ENCODE assay signal across 21 cellular contexts in the genomic region with DNA sequence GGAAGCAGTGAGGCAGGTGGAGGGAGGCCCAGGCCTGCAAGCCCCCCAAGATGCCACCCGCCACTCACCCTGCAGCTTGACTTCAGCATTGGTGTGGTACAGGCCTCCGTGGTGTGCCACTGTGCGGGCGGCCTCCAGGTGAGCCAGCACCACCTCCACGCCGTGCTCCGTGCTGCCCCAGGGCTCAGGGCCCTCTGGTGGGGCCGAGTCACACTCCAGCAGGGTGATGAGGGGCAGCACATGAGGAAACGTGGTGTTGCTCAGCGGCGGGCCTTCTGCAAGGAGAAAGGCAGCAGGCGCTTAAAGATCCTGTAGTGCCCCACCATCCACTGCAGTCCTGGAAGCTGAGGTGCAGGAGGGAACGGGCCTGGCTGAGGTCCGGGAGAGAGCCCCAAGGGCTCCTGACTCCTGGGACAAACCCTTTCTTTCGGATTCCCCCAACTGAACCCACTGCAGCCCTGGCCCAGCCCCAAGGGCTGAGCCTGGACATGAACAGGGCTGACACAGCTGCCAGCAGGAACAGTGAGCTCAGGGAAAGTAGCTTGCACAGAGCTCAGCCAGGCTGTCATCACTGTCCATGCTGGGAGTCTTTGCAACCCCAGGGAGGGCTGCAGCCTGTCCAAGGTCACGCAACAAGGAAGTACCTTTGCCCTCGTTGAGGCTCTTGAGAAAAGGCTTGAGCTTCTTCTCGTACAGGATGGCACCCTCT. TPM values are rescaled to one million over a fixed set of nuclear protein-coding genes. Genes with fewer than 3 reads are reported as not detected.
DNase-seq lines count a peak whose midpoint lies in the region; ATAC-seq, FAIRE-seq and TF ChIP-seq lines count a peak whose summit lies in the region.
"Had no signal": no experiment of that assay in that cellular context is flagged by ENCODE, and none has a peak within 500 bp of the region (broad histone marks: within the 10 kb centered on the region; RNA-seq: fewer than 3 reads in every experiment).

No MANE protein-coding gene starts in this region.

- H3K27me3 Mint-ChIP-seq in stimulated activated memory B cell treated with anti-CD40 and anti-IgM and Interleukin-4, amounts not matched to agents 10 μg/mL and 1 μg/mL and 100 μg/mL, for 72 hours: no peaks in the 10 kb centered on the region
- H3K27me3 Mint-ChIP-seq in osteocyte (ENCODE audit: unreplicated experiment): no peaks in the 10 kb centered on the region

- DNase-seq in CD1c-positive myeloid dendritic cell (ENCODE audit: extremely low spot score) (peak; percentile 10), bronchial epithelial cell (ENCODE audit: low read depth) (peak; percentile 67), left ventricle myocardium inferior (peak; percentile 55), GM10266 (ENCODE audit: extremely low spot score) (no peak), osteocyte (ENCODE audit: extremely low spot score, unreplicated experiment) (no peak), NOMO-1 (lab: John Stamatoyannopoulos, UW; ENCODE audit: unreplicated experiment in 2 of 2) (no peak)
- DNase-seq: activated CD8-positive, alpha-beta memory T cell treated with anti-CD3 and anti-CD28 coated beads for 24 hours; activated gamma-delta T cell; BE2C; hippocampal formation; Kasumi-1; NCI-H2081; NK-92 treated with Interleukin-12 subunit alpha and Interleukin-12 subunit beta, amount 100 ng/mL, for 24 hours had no signal

- H3K36me3 Mint-ChIP-seq in stimulated activated memory B cell treated with anti-CD40 and anti-IgM and Interleukin-4, amounts not matched to agents 10 μg/mL and 1 μg/mL and 100 μg/mL, for 72 hours: peaks cover 35% of the 10 kb centered on the region
- H3K36me3 Mint-ChIP-seq in osteocyte (ENCODE audit: unreplicated experiment): peaks cover 16% of the 10 kb centered on the region
- H3K36me3 Mint-ChIP-seq: neural progenitor cell had no signal

- H3K36me3 ChIP-seq in bronchial epithelial cell (ENCODE audit: control insufficient read depth, insufficient read depth, low read length) (no peaks in the 10 kb centered on the region), left ventricle myocardium inferior (peaks cover 55% of the 10 kb centered on the region)
- H3K36me3 ChIP-seq: BE2C, neural progenitor cell had no signal

- no peaks in the 10 kb centered on the region for H3K9me3 Mint-ChIP-seq in stimulated activated memory B cell treated with anti-CD40 and anti-IgM and Interleukin-4, amounts not matched to agents 10 μg/mL and 1 μg/mL and 100 μg/mL, for 72 hours
- H3K9me3 Mint-ChIP-seq in osteocyte (ENCODE audit: unreplicated experiment): no peaks in the 10 kb centered on the region
- H3K9me3 Mint-ChIP-seq: neural progenitor cell had no signal

- TF ChIP-seq CTCF in bronchial epithelial cell (IDR thresholded peaks at IDR 0.05; ENCODE audit: insufficient read depth, low read length, severe bottlenecking) (no peak), left ventricle myocardium inferior (IDR thresholded peaks at IDR 0.05; ENCODE audit: borderline replicate concordance) (no peak), GM10266 (IDR thresholded peaks at IDR 0.05; ENCODE audit: control insufficient read depth, insufficient read depth, low read depth, missing control alignments) (no peak), osteocyte (IDR thresholded peaks at IDR 0.05) (no peak)

- intact Hi-C loops in left ventricle myocardium inferior (cut with micrococcal nuclease): loop anchor here (5.0 kb wide), 1 partner anchor 43 kb away; no protein-coding TSS in a partner anchor

- no peaks in the 10 kb centered on the region for H3K27me3 ChIP-seq in bronchial epithelial cell (ENCODE audit: control insufficient read depth, insufficient read depth, low read length)
- H3K27me3 ChIP-seq in left ventricle myocardium inferior (ENCODE audit: low read depth): no peaks in the 10 kb centered on the region
- H3K27me3 ChIP-seq: BE2C, body of pancreas had no signal

- H3K27ac ChIP-seq in left ventricle myocardium inferior (replicated peaks): peak overlapping the region; percentile 68
- H3K27ac ChIP-seq: body of pancreas, HL-60, neural progenitor cell had no signal

- no peak for ATAC-seq in stimulated activated memory B cell treated with anti-CD40 and anti-IgM and Interleukin-4, amounts not matched to agents 10 μg/mL and 1 μg/mL and 100 μg/mL, for 72 hours
- no peak for ATAC-seq in GM18505 (IDR thresholded peaks at IDR 0.05; ENCODE audit: unreplicated experiment)

- no peaks in the 10 kb centered on the region for H3K4me1 Mint-ChIP-seq in stimulated activated memory B cell treated with anti-CD40 and anti-IgM and Interleukin-4, amounts not matched to agents 10 μg/mL and 1 μg/mL and 100 μg/mL, for 72 hours
- peaks cover 2% of the 10 kb centered on the region for H3K4me1 Mint-ChIP-seq in osteocyte (ENCODE audit: unreplicated experiment)

- H3K4me3 ChIP-seq in bronchial epithelial cell (ENCODE audit: low read depth, low read length): no peak overlapping the region
- no peak overlapping the region for H3K4me3 ChIP-seq in left ventricle myocardium inferior
- H3K4me3 ChIP-seq: body of pancreas, neural progenitor cell had no signal

- H3K4me1 ChIP-seq in left ventricle myocardium inferior: peaks cover 56% of the 10 kb centered on the region

- TF ChIP-seq POLR2A in GM18505 (IDR thresholded peaks at IDR 0.05; ENCODE audit: borderline replicate concordance, extremely low read depth, insufficient read depth, insufficient read length): no peak

- peak overlapping the region; percentile 41 for H3K27ac Mint-ChIP-seq in stimulated activated memory B cell treated with anti-CD40 and anti-IgM and Interleukin-4, amounts not matched to agents 10 μg/mL and 1 μg/mL and 100 μg/mL, for 72 hours
- H3K27ac Mint-ChIP-seq in osteocyte (ENCODE audit: unreplicated experiment): no peak overlapping the region
- H3K27ac Mint-ChIP-seq: neural progenitor cell had no signal

- no peaks in the 10 kb centered on the region for H3K9me3 ChIP-seq in left ventricle myocardium inferior (replicated peaks)
- H3K9me3 ChIP-seq: BE2C, body of pancreas had no signal

- H3K4me3 Mint-ChIP-seq in stimulated activated memory B cell treated with anti-CD40 and anti-IgM and Interleukin-4, amounts not matched to agents 10 μg/mL and 1 μg/mL and 100 μg/mL, for 72 hours: no peak overlapping the region
- no peak overlapping the region for H3K4me3 Mint-ChIP-seq in osteocyte (ENCODE audit: unreplicated experiment)
- H3K4me3 Mint-ChIP-seq: neural progenitor cell had no signal

- no peak for FAIRE-seq in bronchial epithelial cell (lab: Jason Lieb, UNC)
- FAIRE-seq: G401.6, GM18507 had no signal

RNA-seq across cellular contexts. Expression of a gene that starts 4.7 kb away (rescaled TPM):
- 1.8 and 4.6 TPM in 2 replicates for total RNA-seq in bronchial epithelial cell
- 2.3 TPM for total RNA-seq in left ventricle myocardium inferior
- total RNA-seq in osteocyte: 9.3 and 11.5 TPM in 2 replicates

RNA-seq across cellular contexts. Expression of a gene that starts 23.9 kb away (rescaled TPM):
- total RNA-seq in bronchial epithelial cell (not detected in 2 replicates), left ventricle myocardium inferior (0.25 TPM), osteocyte (not detected in 2 replicates)
- total RNA-seq: temporal lobe had no signal

RNA-seq across cellular contexts. Expression of a gene that starts 24.3 kb away (rescaled TPM):
- total RNA-seq in bronchial epithelial cell (26.6 and 58.9 TPM in 2 replicates), left ventricle myocardium inferior (13.9 TPM), osteocyte (10.6 and 10.7 TPM in 2 replicates)

RNA-seq across cellular contexts. Expression of a gene that starts 33.0 kb away (rescaled TPM):
- total RNA-seq in bronchial epithelial cell: under 0.01 TPM in 1 of 2 replicates, not detected in the other
- not detected for total RNA-seq in left ventricle myocardium inferior
- total RNA-seq in osteocyte: 0.24 TPM in 1 of 2 replicates, not detected in the other

RNA-seq across cellular contexts. Expression of a gene that starts 38.7 kb away (rescaled TPM):
- total RNA-seq in bronchial epithelial cell (0.26 TPM in 1 of 2 replicates, not detected in the other), left ventricle myocardium inferior (18.2 TPM), osteocyte (19.3 and 20.4 TPM in 2 replicates)

Comparison
In these comparisons a context has a peak if more than half of its experiments do, and no peak if none do; other contexts are left out.
1. DNase-seq: peak in CD1c-positive myeloid dendritic cell (single experiment), bronchial epithelial cell (single experiment) and left ventricle myocardium inferior (single experiment); none in GM10266 (single experiment), osteocyte (single experiment) and NOMO-1 (0 of 2).